1 cellular context compared by ENCODE assay signal in genomic region chr20:23361651-23362391, GRCh38.
TF ChIP-seq lines count a peak whose summit lies in the region.

Gene GZF1, plus strand, starts transcription at chr20:23362182. Its CDS starts 2,202 bp downstream, at chr20:23364384.

TF ChIP-seq in HepG2, 621 proteins besides CTCF, POLR2A, EP300 and RAD21 (continued from another document):
- TF ChIP-seq ZNF646 (CRISPR knock-in tag; IDR thresholded peaks at IDR 0.05) (no peak), DR1 (CRISPR knock-in tag; IDR thresholded peaks at IDR 0.05) (peak; percentile 91), ZNF235 (CRISPR knock-in tag; IDR thresholded peaks at IDR 0.05; ENCODE audit: borderline replicate concordance) (peak; percentile 95; the same call in 1 of the 2 replicates), ZSCAN22 (CRISPR knock-in tag; IDR thresholded peaks at IDR 0.05) (peak; percentile 67; the same call in 1 of the 2 replicates), MTA3 (CRISPR knock-in tag; IDR thresholded peaks at IDR 0.05) (0 out of 2 replicates have a peak, but pooled peaks have one; percentile 73), NRL (CRISPR knock-in tag; IDR thresholded peaks at IDR 0.05; ENCODE audit: borderline replicate concordance) (peak; percentile 100), NR1H2 (CRISPR knock-in tag; IDR thresholded peaks at IDR 0.05; ENCODE audit: borderline replicate concordance, low read depth) (no peak; the same call in none of the 2 replicates), ZBTB25 (CRISPR knock-in tag; IDR thresholded peaks at IDR 0.05) (peak; percentile 94), ISX (CRISPR knock-in tag; conservative IDR thresholded peaks at IDR 0.05) (peak; percentile 76; the same call in 1 of the 2 replicates), ETV5 (CRISPR knock-in tag; IDR thresholded peaks at IDR 0.05; ENCODE audit: borderline replicate concordance) (peak; percentile 97), NFIB (CRISPR knock-in tag; IDR thresholded peaks at IDR 0.05; ENCODE audit: borderline replicate concordance) (no peak), TRAFD1 (CRISPR knock-in tag; IDR thresholded peaks at IDR 0.05; ENCODE audit: borderline replicate concordance) (peak; percentile 90; the same call in 1 of the 2 replicates), ZNF318 (CRISPR knock-in tag; IDR thresholded peaks at IDR 0.05) (peak; percentile 70; the same call in 1 of the 2 replicates), IKZF1 (IDR thresholded peaks at IDR 0.05) (no peak), ISL2 (CRISPR knock-in tag; IDR thresholded peaks at IDR 0.05) (peak; percentile 94), ZNF660 (CRISPR knock-in tag; IDR thresholded peaks at IDR 0.05; ENCODE audit: borderline replicate concordance, low read depth) (no peak), ZNF256 (CRISPR knock-in tag; conservative IDR thresholded peaks at IDR 0.05) (peak; percentile 88; the same call in 1 of the 2 replicates), ZBTB38 (CRISPR knock-in tag; IDR thresholded peaks at IDR 0.05) (peak; percentile 97), TMF1 (CRISPR knock-in tag; IDR thresholded peaks at IDR 0.05; ENCODE audit: low read depth) (peak; percentile 11; the same call in 1 of the 2 replicates), MEIS1 (CRISPR knock-in tag; IDR thresholded peaks at IDR 0.05; ENCODE audit: borderline replicate concordance) (peak; percentile 98; the same call in 1 of the 2 replicates), TOPORS (CRISPR knock-in tag; IDR thresholded peaks at IDR 0.05) (no peak; the same call in 1 of the 2 replicates)
TF ChIP-seq in HepG2: peak in this region for 477.
